Comparison of ENCODE assay signal across 1 cellular context in genomic region chr5:55577353-55578060, GRCh38.
TF ChIP-seq lines count a peak whose summit lies in the region.

No MANE protein-coding gene starts in this region.

TF ChIP-seq in A549, 52 proteins besides CTCF, POLR2A, EP300 and RAD21 (continued from another document):
- TF ChIP-seq, protein P1, sequence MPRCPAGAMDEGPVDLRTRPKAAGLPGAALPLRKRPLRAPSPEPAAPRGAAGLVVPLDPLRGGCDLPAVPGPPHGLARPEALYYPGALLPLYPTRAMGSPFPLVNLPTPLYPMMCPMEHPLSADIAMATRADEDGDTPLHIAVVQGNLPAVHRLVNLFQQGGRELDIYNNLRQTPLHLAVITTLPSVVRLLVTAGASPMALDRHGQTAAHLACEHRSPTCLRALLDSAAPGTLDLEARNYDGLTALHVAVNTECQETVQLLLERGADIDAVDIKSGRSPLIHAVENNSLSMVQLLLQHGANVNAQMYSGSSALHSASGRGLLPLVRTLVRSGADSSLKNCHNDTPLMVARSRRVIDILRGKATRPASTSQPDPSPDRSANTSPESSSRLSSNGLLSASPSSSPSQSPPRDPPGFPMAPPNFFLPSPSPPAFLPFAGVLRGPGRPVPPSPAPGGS (IDR thresholded peaks at IDR 0.05): no peak
- TF ChIP-seq MYC (IDR thresholded peaks at IDR 0.05; ENCODE audit: borderline replicate concordance, low read length) (no peak), KDM5A (IDR thresholded peaks at IDR 0.05) (no peak), HOXA7 (CRISPR knock-in tag; IDR thresholded peaks at IDR 0.05) (no peak), MAX (IDR thresholded peaks at IDR 0.05) (no peak), JUN (IDR thresholded peaks at IDR 0.05) (no peak)
- TF ChIP-seq, protein P2, sequence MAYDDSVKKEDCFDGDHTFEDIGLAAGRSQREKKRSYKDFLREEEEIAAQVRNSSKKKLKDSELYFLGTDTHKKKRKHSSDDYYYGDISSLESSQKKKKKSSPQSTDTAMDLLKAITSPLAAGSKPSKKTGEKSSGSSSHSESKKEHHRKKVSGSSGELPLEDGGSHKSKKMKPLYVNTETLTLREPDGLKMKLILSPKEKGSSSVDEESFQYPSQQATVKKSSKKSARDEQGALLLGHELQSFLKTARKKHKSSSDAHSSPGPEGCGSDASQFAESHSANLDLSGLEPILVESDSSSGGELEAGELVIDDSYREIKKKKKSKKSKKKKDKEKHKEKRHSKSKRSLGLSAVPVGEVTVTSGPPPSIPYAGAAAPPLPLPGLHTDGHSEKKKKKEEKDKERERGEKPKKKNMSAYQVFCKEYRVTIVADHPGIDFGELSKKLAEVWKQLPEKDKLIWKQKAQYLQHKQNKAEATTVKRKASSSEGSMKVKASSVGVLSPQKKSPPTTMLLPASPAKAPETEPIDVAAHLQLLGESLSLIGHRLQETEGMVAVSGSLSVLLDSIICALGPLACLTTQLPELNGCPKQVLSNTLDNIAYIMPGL (CRISPR knock-in tag; IDR thresholded peaks at IDR 0.05; ENCODE audit: borderline replicate concordance): no peak
